Comparison of ENCODE assay signal across 33 cellular contexts in genomic region chr5:161703528-161703927, GRCh38. TPM values are rescaled to one million over a fixed set of nuclear protein-coding genes. Genes with fewer than 3 reads are reported as not detected.
"Had no signal": no experiment of that assay in that cellular context is flagged by ENCODE, and none has a peak within 500 bp of the region (broad histone marks: within the 10 kb centered on the region; RNA-seq: fewer than 3 reads in every experiment).

No MANE protein-coding gene starts in this region.

- H3K79me2 ChIP-seq: parathyroid adenoma had no signal

- H3K36me3 ChIP-seq: neural progenitor cell, ovary, spleen, thoracic aorta, thyroid gland, tibial nerve, upper lobe of left lung, vagina had no signal

- H3K4me3 ChIP-seq: neural progenitor cell, ovary, psoas muscle, skin epidermis, smooth muscle cell, spleen, thoracic aorta, thyroid gland, tibial nerve, upper lobe of left lung, vagina had no signal

- FAIRE-seq: urothelium cell line had no signal

- DNase-seq: naive thymus-derived CD4-positive, alpha-beta T cell; natural killer cell; occipital lobe; ovary; posterior cingulate gyrus; psoas muscle; right cardiac atrium; spleen; stimulated activated CD4-positive, alpha-beta T cell treated with anti-CD3 and anti-CD28 coated beads, Interleukin-12 subunit alpha, Interleukin-12 subunit beta, amount 100 ng/mL, for 4 hours; stimulated activated CD4-positive, alpha-beta T cell treated with anti-CD3 and anti-CD28 coated beads, Interleukin-1b, Interleukin-23, amount 100 ng/mL, for 48 hours; stimulated activated CD4-positive, alpha-beta T cell treated with anti-CD3 and anti-CD28 coated beads, Interleukin-4, amount 100 ng/mL, for 1 hour; stimulated activated CD4-positive, alpha-beta T cell treated with anti-CD3 and anti-CD28 coated beads, Interleukin-4, amount 100 ng/mL, for 4 hours; stimulated activated CD8-positive, alpha-beta memory T cell treated with anti-CD3 and anti-CD28 coated beads, Interleukin-4, amount 100 ng/mL, for 48 hours; stimulated activated naive CD4-positive, alpha-beta T cell; stimulated activated naive CD8-positive, alpha-beta T cell treated with anti-CD3 and anti-CD28 coated beads, Interleukin-15, amount 100 ng/mL, for 72 hours; stimulated activated naive CD8-positive, alpha-beta T cell treated with anti-CD3 and anti-CD28 coated beads, Interleukin-15, Interleukin-2, amounts not matched to agents 100 U/mL and 50 U/mL, for 24 hours; thyroid gland; trophoblast cell; upper lobe of left lung had no signal

- H2AFZ ChIP-seq: neural progenitor cell, parathyroid adenoma had no signal

- H3K4me1 ChIP-seq: neural progenitor cell, parathyroid adenoma, psoas muscle, spleen, thyroid gland, tibial nerve, upper lobe of left lung, vagina had no signal

- H3K4me2 ChIP-seq: neural progenitor cell, smooth muscle cell had no signal

- ATAC-seq: naive thymus-derived CD4-positive, alpha-beta T cell; natural killer cell; psoas muscle; right cardiac atrium; sciatic nerve; stimulated activated memory B cell treated with anti-CD40 and anti-IgM and Interleukin-4, amounts not matched to agents 10 μg/mL and 1 μg/mL and 100 μg/mL, for 72 hours; stimulated activated naive CD8-positive, alpha-beta T cell treated with anti-CD3 and anti-CD28 coated beads, Interleukin-15, amount 100 ng/mL, for 72 hours; stimulated activated naive CD8-positive, alpha-beta T cell treated with anti-CD3 and anti-CD28 coated beads, Interleukin-15, Interleukin-2, amounts not matched to agents 100 U/mL and 50 U/mL, for 24 hours had no signal

- H3K9ac ChIP-seq: neural progenitor cell, parathyroid adenoma had no signal

- H3K27me3 ChIP-seq: neural progenitor cell, ovary, spleen, thyroid gland, tibial nerve, upper lobe of left lung, vagina had no signal

- H3K27ac ChIP-seq: neural progenitor cell, ovary, parathyroid adenoma, psoas muscle, skin epidermis, spleen, thoracic aorta, thyroid gland, tibial nerve, upper lobe of left lung, vagina had no signal

- H3K9me3 ChIP-seq: ovary, psoas muscle, spleen, thoracic aorta, thyroid gland, tibial nerve, upper lobe of left lung, vagina had no signal

RNA-seq across cellular contexts. Expression of gene GABRA6, which starts 18.0 kb away (rescaled TPM):
- total RNA-seq: naive thymus-derived CD4-positive, alpha-beta T cell; natural killer cell; osteoblast; ovary; progenitor cell of endocrine pancreas; psoas muscle; renal cortical epithelial cell; right cardiac atrium; sciatic nerve; smooth muscle cell; spleen; thoracic aorta; thyroid gland; tibial nerve; upper lobe of left lung; ureter; vagina had no signal
- polyA plus RNA-seq: naive thymus-derived CD4-positive, alpha-beta T cell; ovary; psoas muscle; right cardiac atrium; smooth muscle cell had no signal
